9 cellular contexts compared by ENCODE assay signal in the genomic region with DNA sequence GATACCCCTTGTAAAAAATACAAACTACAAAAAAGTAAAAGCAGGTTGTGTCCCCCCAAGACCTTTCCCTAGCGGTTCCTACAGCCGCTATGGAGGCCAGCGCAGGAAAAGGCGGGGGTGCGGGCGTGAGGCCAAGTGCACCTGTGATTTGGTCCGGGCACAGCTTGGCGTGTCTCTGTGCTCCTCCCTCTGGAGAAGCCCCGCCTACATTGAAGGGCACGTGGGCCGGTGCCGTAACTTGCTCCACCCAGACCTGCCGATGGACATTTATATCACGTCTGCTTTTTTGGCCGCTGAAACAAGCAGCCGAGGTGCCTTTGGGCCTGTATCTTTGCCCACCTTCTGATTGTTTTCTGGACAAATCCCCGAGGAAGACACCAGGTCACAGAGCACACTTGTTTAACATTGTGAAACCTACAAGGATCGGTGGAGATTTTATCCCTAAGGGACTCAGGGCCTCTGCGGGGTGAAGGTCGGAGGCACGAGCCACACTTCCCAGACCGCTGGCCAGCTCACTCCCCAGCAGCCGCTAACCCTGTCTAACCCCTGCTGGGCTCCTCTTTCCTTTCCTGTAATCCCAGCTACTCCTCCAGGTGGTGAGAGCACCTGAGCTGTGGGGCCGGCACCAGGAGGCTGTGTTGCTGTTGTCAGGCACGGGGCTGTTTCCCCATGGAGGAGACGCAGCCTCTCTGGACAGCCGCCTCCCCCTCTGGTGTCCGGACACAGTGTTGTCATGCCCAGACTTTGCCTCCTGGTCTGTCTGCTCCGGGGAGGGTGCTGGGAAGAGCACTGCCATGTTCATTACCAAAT. TPM values are rescaled to one million over a fixed set of nuclear protein-coding genes. Genes with fewer than 3 reads are reported as not detected.
DNase-seq lines count a peak whose midpoint lies in the region; ATAC-seq and TF ChIP-seq lines count a peak whose summit lies in the region.
"Had no signal": no experiment of that assay in that cellular context is flagged by ENCODE, and none has a peak within 500 bp of the region (broad histone marks: within the 10 kb centered on the region; RNA-seq: fewer than 3 reads in every experiment).

No MANE protein-coding gene starts in this region.

- peak in 1 of 2 donors; percentile 25 for TF ChIP-seq RAD21 in liver (IDR thresholded peaks at IDR 0.05)

- WGBS in body of pancreas, 2 donors, result 17 to 21% methylated on average over 20 to 29 of the region's 29 CpGs
- 39% methylated on average over 29 of the region's 29 CpGs for WGBS in liver

- H3K27ac ChIP-seq in breast epithelium, result peak overlapping the region; percentile 90 to 94
- peak overlapping the region; percentile 79 to 94 (median 92) for H3K27ac ChIP-seq in body of pancreas
- H3K27ac ChIP-seq in liver (ENCODE audit: low read depth in 1 of 2, low read length in 2 of 2), result peak overlapping the region; percentile 51 to 77
- H3K27ac ChIP-seq in uterus, result peak overlapping the region; percentile 93 to 96
- H3K27ac ChIP-seq in effector memory CD4-positive, alpha-beta T cell (ENCODE audit: insufficient read depth, low read length, poor library complexity, severe bottlenecking), result no peak overlapping the region

- DNase-seq in breast epithelium (ENCODE audit: low spot score in 2 of 2) (peak; percentile 78 to 90), MCF 10A (ENCODE audit: unreplicated experiment) (no peak), body of pancreas (peak; percentile 94 to 98 (median 94)), uterus (peak; percentile 63 to 74), DMS 273 (lab: John Stamatoyannopoulos, UW; ENCODE audit: unreplicated experiment) (no peak)
- no peak for DNase-seq in effector memory CD4-positive, alpha-beta T cell
- DNase-seq in activated T-cell treated with anti-CD3 and anti-CD28 coated beads, Interleukin-2, amount 50 U/mL, for 72 hours, result no peak
- DNase-seq: stimulated activated CD4-positive, alpha-beta T cell treated with anti-CD3 and anti-CD28 coated beads, Interleukin-12 subunit alpha, Interleukin-12 subunit beta, amount 100 ng/mL, for 4 hours had no signal

- no peaks in the 10 kb centered on the region for H3K36me3 Mint-ChIP-seq in MCF 10A (ENCODE audit: insufficient read depth, unreplicated experiment)
- no peaks in the 10 kb centered on the region for H3K36me3 Mint-ChIP-seq in activated T-cell treated with anti-CD3 and anti-CD28 coated beads, Interleukin-2, amount 50 U/mL, for 72 hours (ENCODE audit: insufficient read depth in 2 of 2)

- H3K9ac ChIP-seq in liver (ENCODE audit: low read depth in 1 of 2, low read length in 2 of 2), result peak overlapping the region in 1 of 2 donors; percentile 89

- H3K9me3 Mint-ChIP-seq in MCF 10A (ENCODE audit: unreplicated experiment), result no peaks in the 10 kb centered on the region
- H3K9me3 Mint-ChIP-seq in activated T-cell treated with anti-CD3 and anti-CD28 coated beads, Interleukin-2, amount 50 U/mL, for 72 hours, result no peaks in the 10 kb centered on the region

- no peaks in the 10 kb centered on the region for H3K4me1 Mint-ChIP-seq in MCF 10A (ENCODE audit: insufficient read depth, unreplicated experiment)
- H3K4me1 Mint-ChIP-seq in activated T-cell treated with anti-CD3 and anti-CD28 coated beads, Interleukin-2, amount 50 U/mL, for 72 hours (ENCODE audit: low read depth), result no peaks in the 10 kb centered on the region

- CTCF ChIA-PET in MCF 10A (lab: Yijun Ruan, JAX), result interaction anchor here (0.6 to 0.9 kb wide), 2 partner anchors 11 to 15 kb away, joined by 3 read pairs; no protein-coding TSS in a partner anchor

- TF ChIP-seq POLR2A in breast epithelium (IDR thresholded peaks at IDR 0.05) (no peak), body of pancreas (IDR thresholded peaks at IDR 0.05) (peak in 2 of 3 donors; percentile 65 to 72), uterus (IDR thresholded peaks at IDR 0.05) (peak in 1 of 2 donors; percentile 33)

- intact Hi-C loops in breast epithelium (cut with DNase I; ENCODE audit: low total_unique reads) (no loop called here), MCF 10A (cut with micrococcal nuclease) (no loop called here), body of pancreas (cut with DNase I) (no loop called here), uterus (cut with DNase I; ENCODE audit: low total_unique reads) (no loop called here)

- H3K27ac Mint-ChIP-seq in MCF 10A (ENCODE audit: low read depth, unreplicated experiment), result no peak overlapping the region
- no peak overlapping the region for H3K27ac Mint-ChIP-seq in activated T-cell treated with anti-CD3 and anti-CD28 coated beads, Interleukin-2, amount 50 U/mL, for 72 hours

- no peaks in the 10 kb centered on the region for H3K9me3 ChIP-seq in breast epithelium
- no peaks in the 10 kb centered on the region for H3K9me3 ChIP-seq in body of pancreas
- H3K9me3 ChIP-seq in liver (ENCODE audit: control insufficient read depth in 4 of 4, low read length in 3 of 4), result no peaks in the 10 kb centered on the region
- H3K9me3 ChIP-seq in uterus, result no peaks in the 10 kb centered on the region
- H3K9me3 ChIP-seq in effector memory CD4-positive, alpha-beta T cell (ENCODE audit: control insufficient read depth, low read length), result no peaks in the 10 kb centered on the region

- no peaks in the 10 kb centered on the region for H3K27me3 Mint-ChIP-seq in MCF 10A (ENCODE audit: insufficient read depth, unreplicated experiment)
- H3K27me3 Mint-ChIP-seq in activated T-cell treated with anti-CD3 and anti-CD28 coated beads, Interleukin-2, amount 50 U/mL, for 72 hours (ENCODE audit: low read depth), result no peaks in the 10 kb centered on the region

- peak; percentile 82 for ATAC-seq in body of pancreas
- no peak for ATAC-seq in activated T-cell treated with anti-CD3 and anti-CD28 coated beads, Interleukin-2, amount 50 U/mL, for 72 hours (replicated peaks in 1 of 2)

- BruUV-seq in MCF 10A (replicated peaks; lab: Mats Ljungman, UMichigan), result no TSS peak

- H3K4me1 ChIP-seq in breast epithelium, result peaks cover 18 to 30% of the 10 kb centered on the region in 2 donors
- H3K4me1 ChIP-seq in body of pancreas, result peaks cover 60% of the 10 kb centered on the region
- peaks cover 11 to 34% (median 23%) of the 10 kb centered on the region in 4 donors for H3K4me1 ChIP-seq in liver (ENCODE audit: control insufficient read depth in 4 of 4, insufficient read depth in 4 of 4, low read length in 3 of 4)
- H3K4me1 ChIP-seq in uterus, result peaks cover 16 to 44% of the 10 kb centered on the region in 2 donors
- H3K4me1 ChIP-seq in effector memory CD4-positive, alpha-beta T cell (ENCODE audit: control insufficient read depth, insufficient read depth, low read length, poor library complexity, severe bottlenecking), result no peaks in the 10 kb centered on the region

- peak overlapping the region in 2 of 3 donors; percentile 29 to 50 for H3K4me3 ChIP-seq in breast epithelium
- H3K4me3 ChIP-seq in body of pancreas, result no peak overlapping the region
- peak overlapping the region in 1 of 3 donors; percentile 19 for H3K4me3 ChIP-seq in liver (ENCODE audit: low read depth in 1 of 3, low read length in 3 of 3)
- no peak overlapping the region for H3K4me3 ChIP-seq in uterus
- H3K4me3 ChIP-seq in effector memory CD4-positive, alpha-beta T cell (ENCODE audit: insufficient read depth, low read depth, low read length, poor library complexity, severe bottlenecking), result no peak overlapping the region

- H3K4me3 Mint-ChIP-seq in MCF 10A (ENCODE audit: unreplicated experiment), result no peak overlapping the region
- H3K4me3 Mint-ChIP-seq in activated T-cell treated with anti-CD3 and anti-CD28 coated beads, Interleukin-2, amount 50 U/mL, for 72 hours, result no peak overlapping the region

- TF ChIP-seq CTCF in breast epithelium (IDR thresholded peaks at IDR 0.05), result no peak
- TF ChIP-seq CTCF in MCF 10A (IDR thresholded peaks at IDR 0.05; ENCODE audit: unreplicated experiment), result no peak
- peak in 2 of 7 experiments; percentile 10 for TF ChIP-seq CTCF in body of pancreas (IDR thresholded peaks at IDR 0.05)
- no peak for TF ChIP-seq CTCF in liver (IDR thresholded peaks at IDR 0.05; ENCODE audit: low read depth, low read length, missing input control)
- no peak for TF ChIP-seq CTCF in uterus (IDR thresholded peaks at IDR 0.05)

- H3K27me3 ChIP-seq in breast epithelium, result no peaks in the 10 kb centered on the region
- no peaks in the 10 kb centered on the region for H3K27me3 ChIP-seq in body of pancreas
- H3K27me3 ChIP-seq in liver (ENCODE audit: control insufficient read depth in 4 of 4, insufficient read depth in 4 of 4, low read length in 3 of 4), result no peaks in the 10 kb centered on the region
- H3K27me3 ChIP-seq in uterus, result no peaks in the 10 kb centered on the region
- H3K27me3 ChIP-seq in effector memory CD4-positive, alpha-beta T cell (replicated peaks; ENCODE audit: control insufficient read depth, insufficient read depth, low read length, poor library complexity, severe bottlenecking), result no peaks in the 10 kb centered on the region

- POLR2A ChIA-PET in MCF 10A (lab: Yijun Ruan, JAX), result no interaction called here

- H3K36me3 ChIP-seq in breast epithelium (no peaks in the 10 kb centered on the region), body of pancreas (replicated peaks in 1 of 2; ENCODE audit: insufficient read depth in 1 of 2, low read depth in 2 of 2) (no peaks in the 10 kb centered on the region), liver (ENCODE audit: control insufficient read depth in 4 of 4, insufficient read depth in 3 of 4, low read depth in 1 of 4, low read length in 3 of 4) (no peaks in the 10 kb centered on the region), uterus (no peaks in the 10 kb centered on the region)
- no peaks in the 10 kb centered on the region for H3K36me3 ChIP-seq in effector memory CD4-positive, alpha-beta T cell (ENCODE audit: control insufficient read depth, insufficient read depth, low read length)

TF ChIP-seq in liver, 16 proteins besides CTCF, POLR2A, EP300 and RAD21 (continues in another document):
- peak; percentile 70 to 85 for TF ChIP-seq RXRA (IDR thresholded peaks at IDR 0.05)

RNA-seq across cellular contexts. Expression of gene INPP5A, which starts 18.8 kb away (rescaled TPM):
- total RNA-seq in breast epithelium (10 to 100 TPM; 26.6 to 50.6 (median 38.7) TPM), MCF 10A (2022) (14.2 and 14.7 TPM in 2 replicates), body of pancreas (10 to 100 TPM in 1 of 2 donors, 1 to 10 TPM in 1; 9.2 to 14.5 TPM), liver (10 to 100 TPM; 12.6 to 26.5 TPM), uterus (100 to 1,000 TPM in 1 of 4 donors, 10 to 100 TPM in 3; 22.5 to 160 (median 93.2) TPM)
- 1 to 10 TPM; 4.3 to 9.1 TPM for polyA plus RNA-seq in liver
- 10 to 100 TPM; 11.0 to 14.9 TPM for total RNA-seq in activated T-cell treated with anti-CD3 and anti-CD28 coated beads, Interleukin-2, amount 50 U/mL, for 72 hours

Comparison
In these comparisons a context has a peak if more than half of its experiments do, and no peak if none do; other contexts are left out.
1. DNase-seq: peak in breast epithelium (2 of 2), body of pancreas (4 of 4) and uterus (2 of 2); none in MCF 10A (single experiment), DMS 273 (single experiment), effector memory CD4-positive, alpha-beta T cell (0 of 3) and activated T-cell treated with anti-CD3 and anti-CD28 coated beads, Interleukin-2, amount 50 U/mL, for 72 hours (0 of 2).
2. H3K4me3 ChIP-seq: peak in breast epithelium (2 of 3); none in body of pancreas (0 of 2), uterus (0 of 2) and effector memory CD4-positive, alpha-beta T cell (single experiment).